ENCODE assay signal across 8 cellular contexts in the genomic region with DNA sequence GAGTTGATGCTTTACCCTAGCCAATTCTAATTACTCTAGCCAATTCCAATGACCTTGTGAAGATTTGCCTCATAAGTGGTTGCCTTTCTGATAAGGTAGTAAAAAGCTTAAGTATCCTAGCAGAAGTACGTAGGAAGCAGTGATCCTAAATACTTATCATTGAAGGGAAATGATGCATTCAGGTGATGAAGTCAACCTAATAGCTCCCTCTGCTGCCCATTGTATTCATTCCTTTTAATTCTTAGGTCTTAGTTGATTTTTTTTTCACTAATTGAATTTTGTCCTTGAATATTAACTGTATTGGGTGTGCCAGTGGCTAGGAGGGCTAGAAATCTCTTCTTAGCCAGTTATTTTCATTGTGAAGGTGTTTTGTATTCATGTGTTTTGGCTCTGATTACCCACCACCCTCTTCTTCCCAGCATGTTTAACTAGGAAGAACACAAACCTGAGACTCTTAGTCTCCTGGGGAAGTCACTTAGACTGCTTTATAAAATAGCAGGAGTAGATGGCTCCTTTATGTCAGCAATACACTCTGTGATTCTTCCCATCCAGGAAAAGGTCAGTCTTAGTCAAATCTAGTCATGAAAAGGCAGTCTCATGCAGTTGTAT. TPM values are rescaled to one million over a fixed set of nuclear protein-coding genes. Genes with fewer than 3 reads are reported as not detected.
DNase-seq lines count a peak whose midpoint lies in the region; ATAC-seq and TF ChIP-seq lines count a peak whose summit lies in the region.

No MANE protein-coding gene starts in this region.

- H3K79me2 ChIP-seq in OCI-LY3 (ENCODE audit: low read length) (no peaks in the 10 kb centered on the region), smooth muscle cell (ENCODE audit: low read depth) (no peaks in the 10 kb centered on the region)

- no peaks in the 10 kb centered on the region for H4K20me1 ChIP-seq in OCI-LY3 (ENCODE audit: insufficient read depth, low read length)
- peaks cover 50% of the 10 kb centered on the region for H4K20me1 ChIP-seq in smooth muscle cell (ENCODE audit: low read depth)

- H3K4me2 ChIP-seq in OCI-LY3 (ENCODE audit: low read length) (no peak overlapping the region), smooth muscle cell (no peak overlapping the region)

- H3K27ac Mint-ChIP-seq in T-helper 17 cell, result no peak overlapping the region

- 50% methylated on average over 1 of the region's 1 CpG for WGBS in esophagus muscularis mucosa
- WGBS in smooth muscle cell (ENCODE audit: low lambda C conversion rate), result 57% methylated on average over 1 of the region's 1 CpG

- H3F3A ChIP-seq in smooth muscle cell (ENCODE audit: low read depth), result no peaks in the 10 kb centered on the region

- H3K4me3 Mint-ChIP-seq in T-helper 17 cell, result no peak overlapping the region

- H3K4me1 ChIP-seq in OCI-LY3 (ENCODE audit: low read length), result no peaks in the 10 kb centered on the region
- H3K4me1 ChIP-seq in esophagus muscularis mucosa, result peaks cover 0 to 5% (median 4%) of the 10 kb centered on the region in 4 donors
- no peaks in the 10 kb centered on the region for H3K4me1 ChIP-seq in smooth muscle cell (ENCODE audit: low read depth)

- H3K36me3 Mint-ChIP-seq in T-helper 17 cell (ENCODE audit: low read depth), result peaks cover 8% of the 10 kb centered on the region

- no peaks in the 10 kb centered on the region for H3K27me3 Mint-ChIP-seq in T-helper 17 cell

- TF ChIP-seq POLR2A in esophagus muscularis mucosa (IDR thresholded peaks at IDR 0.05; ENCODE audit: low read depth), result no peak

- TF ChIP-seq CTCF in HL-60 (IDR thresholded peaks at IDR 0.05; ENCODE audit: insufficient read depth, low read length) (peak; percentile 29), OCI-LY3 (IDR thresholded peaks at IDR 0.05; ENCODE audit: low read depth, low read length) (peak; percentile 56), esophagus muscularis mucosa (IDR thresholded peaks at IDR 0.05) (peak in 2 of 3 experiments; percentile 24 to 46), smooth muscle cell (IDR thresholded peaks at IDR 0.05; ENCODE audit: borderline replicate concordance, insufficient read depth, poor library complexity, severe bottlenecking) (peak; percentile 43)

- intact Hi-C loops in esophagus muscularis mucosa (cut with DNase I), result no loop called here

- H3K9me3 ChIP-seq in OCI-LY3 (ENCODE audit: insufficient read depth, low read length) (no peaks in the 10 kb centered on the region), esophagus muscularis mucosa (no peaks in the 10 kb centered on the region), smooth muscle cell (replicated peaks; ENCODE audit: low read depth) (no peaks in the 10 kb centered on the region), T-helper 17 cell (ENCODE audit: control insufficient read depth, low read length, poor library complexity, severe bottlenecking) (no peaks in the 10 kb centered on the region)

- no peak overlapping the region for H3K4me3 ChIP-seq in HL-60 (replicated peaks; ENCODE audit: insufficient read depth, low read length)
- H3K4me3 ChIP-seq in OCI-LY3 (ENCODE audit: low read length), result no peak overlapping the region
- H3K4me3 ChIP-seq in esophagus muscularis mucosa, result no peak overlapping the region
- no peak overlapping the region for H3K4me3 ChIP-seq in smooth muscle cell

- H3K27me3 ChIP-seq in HL-60 (ENCODE audit: insufficient read depth, poor library complexity, severe bottlenecking) (no peaks in the 10 kb centered on the region), OCI-LY3 (ENCODE audit: low read depth, low read length) (no peaks in the 10 kb centered on the region), esophagus muscularis mucosa (no peaks in the 10 kb centered on the region), smooth muscle cell (ENCODE audit: low read depth) (no peaks in the 10 kb centered on the region)

- H3K9ac ChIP-seq in OCI-LY3 (ENCODE audit: low read length) (no peak overlapping the region), smooth muscle cell (ENCODE audit: low read depth) (no peak overlapping the region)

- H3K27ac ChIP-seq in HL-60 (replicated peaks) (no peak overlapping the region), OCI-LY3 (ENCODE audit: low read length) (no peak overlapping the region), esophagus muscularis mucosa (replicated peaks in 1 of 4) (no peak overlapping the region), smooth muscle cell (ENCODE audit: low read depth) (no peak overlapping the region)

- H3K36me3 ChIP-seq in OCI-LY3 (replicated peaks; ENCODE audit: low read depth, low read length), result peaks cover 6% of the 10 kb centered on the region
- H3K36me3 ChIP-seq in esophagus muscularis mucosa, result peaks cover 0 to 32% (median 16%) of the 10 kb centered on the region in 4 donors
- H3K36me3 ChIP-seq in smooth muscle cell (ENCODE audit: low read depth), result no peaks in the 10 kb centered on the region

- peaks cover 9% of the 10 kb centered on the region for H3K4me1 Mint-ChIP-seq in T-helper 17 cell

- DNase-seq in COLO829 (ENCODE audit: low spot score), result peak; percentile 15
- peak in 1 of 2 experiments; percentile 5 for DNase-seq in HL-60 (ENCODE audit: low read depth in 1 of 2, low spot score in 1 of 2)
- no peak for DNase-seq in esophagus muscularis mucosa (ENCODE audit: extremely low spot score)
- DNase-seq in smooth muscle cell (lab: John Stamatoyannopoulos, UW; ENCODE audit: unreplicated experiment), result no peak
- DNase-seq in T-helper 17 cell, result no peak

- ATAC-seq in T-helper 17 cell (no peak), HG03378 (IDR thresholded peaks at IDR 0.05; ENCODE audit: unreplicated experiment) (no peak), HG02571 (IDR thresholded peaks at IDR 0.05; ENCODE audit: unreplicated experiment) (no peak)

- H2AFZ ChIP-seq in OCI-LY3 (ENCODE audit: low read depth, low read length), result no peak overlapping the region
- no peak overlapping the region for H2AFZ ChIP-seq in smooth muscle cell (ENCODE audit: low read depth)

- no peak for TF ChIP-seq EP300 in esophagus muscularis mucosa (IDR thresholded peaks at IDR 0.05)

RNA-seq across cellular contexts. Expression of a gene that starts 46.3 kb away (rescaled TPM):
- 10 to 100 TPM in 2 of 4 donors, 1 to 10 TPM in 2; 6.6 to 11.9 (median 10.2) TPM for total RNA-seq in esophagus muscularis mucosa
- total RNA-seq in smooth muscle cell, result 20.4 and 24.7 TPM in 2 replicates
- polyA plus RNA-seq in smooth muscle cell, result 10.0 and 14.6 TPM in 2 replicates
- total RNA-seq in T-helper 17 cell, result 1 to 10 TPM; 5.9 to 7.6 TPM

RNA-seq across cellular contexts. Expression of a gene that starts 48.0 kb away (rescaled TPM):
- 1 to 10 TPM; 6.3 to 8.3 (median 7.0) TPM for total RNA-seq in esophagus muscularis mucosa
- 111 and 153 TPM in 2 replicates for total RNA-seq in smooth muscle cell
- polyA plus RNA-seq in smooth muscle cell, result 74.2 and 90.1 TPM in 2 replicates
- total RNA-seq in T-helper 17 cell, result 1 to 10 TPM; 5.1 to 7.4 TPM

Comparison
In these comparisons a context has a peak if more than half of its experiments do, and no peak if none do; other contexts are left out.
1. RNA of a gene that starts 48.0 kb away (total RNA-seq): 111 to 153 TPM in smooth muscle cell; 6.3 to 8.3 TPM in esophagus muscularis mucosa and 5.1 to 7.4 TPM in T-helper 17 cell; every median in the first group is over 10 times any median in the second.
2. Peak in every context shown above with its lines, with median percentiles within 50 percentile points of each other: CTCF ChIP-seq.